In genomic region chr1:184489908-184490307, GRCh38 we compare ENCODE assay signal across 23 cellular contexts.
A peak's percentile ranks its signal among the peaks of the same experiment; 100 is the strongest.
DNase-seq lines count a peak whose midpoint lies in the region; ATAC-seq and TF ChIP-seq lines count a peak whose summit lies in the region.
"Had no signal": no experiment of that assay in that cellular context is flagged by ENCODE, and none has a peak within 500 bp of the region (broad histone marks: within the 10 kb centered on the region; RNA-seq: fewer than 3 reads in every experiment).

No MANE protein-coding gene starts in this region.

- no peak for TF ChIP-seq EP300 in transverse colon (IDR thresholded peaks at IDR 0.05; ENCODE audit: low read depth)

- intact Hi-C loops in heart left ventricle (cut with DNase I) (loop anchor here in 7 of 10 donors (5.0 to 10.0 kb wide), 9 partner anchors 65 to 415 kb away; no protein-coding TSS in a partner anchor), Right ventricle myocardium superior (cut with DNase I) (no loop called here), transverse colon (cut with DNase I; ENCODE audit: low total_unique reads) (no loop called here)

- no peak for TF ChIP-seq POLR2A in heart left ventricle (IDR thresholded peaks at IDR 0.05)
- TF ChIP-seq POLR2A in transverse colon (IDR thresholded peaks at IDR 0.05): no peak

- no peak for DNase-seq in heart left ventricle
- DNase-seq in Right ventricle myocardium superior: no peak
- DNase-seq in NCI-H146 (lab: John Stamatoyannopoulos, UW): peak; percentile 52
- no peak for DNase-seq in glutamatergic neuron
- no peak for DNase-seq in transverse colon
- no peak for DNase-seq in NCI-H2227 treated with DMSO at 0.1 percent for 48 hours (lab: John Stamatoyannopoulos, UW)
- no peak for DNase-seq in DMS153 treated with DMSO at 0.1 percent for 48 hours (lab: John Stamatoyannopoulos, UW; ENCODE audit: unreplicated experiment)
- DNase-seq in HT-29 (ENCODE audit: low spot score): no peak
- DNase-seq: ACHN; activated CD4-positive, alpha-beta T cell treated with anti-CD3 and anti-CD28 coated beads, Interleukin-2, amount 50 U/mL, for 1 hour; activated gamma-delta T cell treated with Interleukin-2 at 50 U/mL for 16 hours; anterior cingulate cortex; hippocampal formation; kidney; naive B cell; NCI-H1105; NCI-H524 treated with DMSO at 0.1 percent for 48 hours; posterior cingulate gyrus; SHP77; stimulated activated CD4-positive, alpha-beta T cell treated with anti-CD3 and anti-CD28 coated beads, Interleukin-4, amount 100 ng/mL, for 24 hours had no signal

- H3K27ac ChIP-seq in heart left ventricle (peak overlapping the region in 10 of 12 donors; percentile 6 to 88 (median 74)), transverse colon (peak overlapping the region in 3 of 4 donors; percentile 78 to 89 (median 84))

- WGBS in heart left ventricle, 4 donors: 96 to 98% (median 97%) methylated on average over 3 of the region's 3 CpGs
- WGBS in transverse colon (ENCODE audit: low coverage in 1 of 2), 2 donors: 100% methylated on average over 3 of the region's 3 CpGs

- in situ Hi-C loops in transverse colon (cut with MboI; ENCODE audit: low pct_ligation_motif_present in 1 of 4, low pct_unique_long_range_greater_than_20kb in 1 of 4, low sequenced_read_pairs in 3 of 4): no loop called here

- no peaks in the 10 kb centered on the region for H3K36me3 Mint-ChIP-seq in glutamatergic neuron (ENCODE audit: unreplicated experiment)
- H3K36me3 Mint-ChIP-seq: memory B cell, naive B cell had no signal

- ATAC-seq in heart left ventricle (no peak), Right ventricle myocardium superior (ENCODE audit: poor library complexity) (no peak)

- no peak overlapping the region for H3K4me3 Mint-ChIP-seq in glutamatergic neuron (ENCODE audit: unreplicated experiment)
- H3K4me3 Mint-ChIP-seq: memory B cell; naive B cell; T-helper 1 cell treated with Interleukin-12 subunit alpha and Interleukin-12 subunit beta and Interleukin-4 antibody, amounts not matched to agents 30 μg/mL and 1 μg/mL, for 36 hours had no signal

- peaks cover 3 to 96% (median 81%) of the 10 kb centered on the region in 12 donors for H3K4me1 ChIP-seq in heart left ventricle
- H3K4me1 ChIP-seq in transverse colon: peaks cover 47 to 82% (median 72%) of the 10 kb centered on the region in 4 donors

- peak overlapping the region; percentile 3 for H3K27ac Mint-ChIP-seq in glutamatergic neuron (ENCODE audit: unreplicated experiment)
- H3K27ac Mint-ChIP-seq: memory B cell; naive B cell; T-helper 1 cell treated with Interleukin-12 subunit alpha and Interleukin-12 subunit beta and Interleukin-4 antibody, amounts not matched to agents 30 μg/mL and 1 μg/mL, for 36 hours had no signal

- H3K9me3 Mint-ChIP-seq in glutamatergic neuron (ENCODE audit: unreplicated experiment): peaks cover 1% of the 10 kb centered on the region
- H3K9me3 Mint-ChIP-seq: memory B cell; naive B cell; T-helper 1 cell treated with Interleukin-12 subunit alpha and Interleukin-12 subunit beta and Interleukin-4 antibody, amounts not matched to agents 30 μg/mL and 1 μg/mL, for 36 hours had no signal

- no peaks in the 10 kb centered on the region for H3K9me3 ChIP-seq in heart left ventricle
- H3K9me3 ChIP-seq in transverse colon: no peaks in the 10 kb centered on the region

- H3K4me3 ChIP-seq in heart left ventricle (no peak overlapping the region), transverse colon (no peak overlapping the region)
- H3K4me3 ChIP-seq: skin epidermis had no signal

- H3K36me3 ChIP-seq in heart left ventricle (no peaks in the 10 kb centered on the region), transverse colon (no peaks in the 10 kb centered on the region)

- TF ChIP-seq CTCF in heart left ventricle (IDR thresholded peaks at IDR 0.05): no peak
- TF ChIP-seq CTCF in glutamatergic neuron (IDR thresholded peaks at IDR 0.05; ENCODE audit: partially characterized antibody, unreplicated experiment): no peak
- TF ChIP-seq CTCF in transverse colon (IDR thresholded peaks at IDR 0.05): no peak

- H3K27me3 ChIP-seq in heart left ventricle (no peaks in the 10 kb centered on the region), transverse colon (no peaks in the 10 kb centered on the region)

- H3K27me3 Mint-ChIP-seq in glutamatergic neuron (ENCODE audit: unreplicated experiment): peaks cover 2% of the 10 kb centered on the region
- H3K27me3 Mint-ChIP-seq: naive B cell had no signal

- peaks cover 58% of the 10 kb centered on the region for H3K4me1 Mint-ChIP-seq in glutamatergic neuron (ENCODE audit: low read depth, unreplicated experiment)

Comparison
In these comparisons a context has a peak if more than half of its experiments do, and no peak if none do; other contexts are left out.
1. intact Hi-C loops: an anchor here in heart left ventricle (5.0 to 10.0 kb wide); none called in Right ventricle myocardium superior and transverse colon.